8 cellular contexts compared by ENCODE assay signal in genomic region chr17:67993153-67993997, GRCh38. TPM values are rescaled to one million over a fixed set of nuclear protein-coding genes. Genes with fewer than 3 reads are reported as not detected.
DNase-seq lines count a peak whose midpoint lies in the region; ATAC-seq and TF ChIP-seq lines count a peak whose summit lies in the region.

No MANE protein-coding gene starts in this region.

- H3K4me3 ChIP-seq in BE2C (ENCODE audit: low read depth, low read length): peak overlapping the region; percentile 80

- H3K4me3 Mint-ChIP-seq in activated CD4-positive, alpha-beta memory T cell treated with anti-CD3 and anti-CD28 coated beads, Interleukin-2, amount 10 ng/mL, durations not matched to agents 7 days and 5 days: peak overlapping the region; percentile 82

- POLR2A ChIA-PET in activated CD4-positive, alpha-beta memory T cell treated with anti-CD3 and anti-CD28 coated beads, Interleukin-2, amount 10 ng/mL, durations not matched to agents 7 days and 5 days (lab: Charles Lee): interaction anchor here (0.7 to 2.8 kb wide), 7 partner anchors 13 to 193 kb away, joined by 3 to 19 read pairs (median 3); partner anchors contain the start of gene KPNA2

- peaks cover 37% of the 10 kb centered on the region for H3K4me1 Mint-ChIP-seq in activated CD4-positive, alpha-beta memory T cell treated with anti-CD3 and anti-CD28 coated beads, Interleukin-2, amount 10 ng/mL, durations not matched to agents 7 days and 5 days

- peaks cover 7% of the 10 kb centered on the region for H3K4me1 ChIP-seq in BE2C

- peak; percentile 78 for ATAC-seq in HG03342 (IDR thresholded peaks at IDR 0.05; ENCODE audit: unreplicated experiment)

- peaks cover 2% of the 10 kb centered on the region for H3K36me3 Mint-ChIP-seq in activated CD4-positive, alpha-beta memory T cell treated with anti-CD3 and anti-CD28 coated beads, Interleukin-2, amount 10 ng/mL, durations not matched to agents 7 days and 5 days (ENCODE audit: low read depth)

- no peaks in the 10 kb centered on the region for H3K27me3 ChIP-seq in BE2C

- H3K9me3 Mint-ChIP-seq in activated CD4-positive, alpha-beta memory T cell treated with anti-CD3 and anti-CD28 coated beads, Interleukin-2, amount 10 ng/mL, durations not matched to agents 7 days and 5 days: no peaks in the 10 kb centered on the region

- CTCF ChIA-PET in activated CD4-positive, alpha-beta memory T cell treated with anti-CD3 and anti-CD28 coated beads, Interleukin-2, amount 10 ng/mL, durations not matched to agents 7 days and 5 days (lab: Charles Lee): no interaction called here

- H3K27ac Mint-ChIP-seq in activated CD4-positive, alpha-beta memory T cell treated with anti-CD3 and anti-CD28 coated beads, Interleukin-2, amount 10 ng/mL, durations not matched to agents 7 days and 5 days: peak overlapping the region; percentile 82

- DNase-seq in BE2C (peak; percentile 87), NCI-H526 treated with DMSO at 0.1 percent for 48 hours (lab: John Stamatoyannopoulos, UW) (peak; percentile 66), medulla oblongata (ENCODE audit: extremely low spot score) (peak; percentile 88)
- peak; percentile 75 for DNase-seq in activated CD4-positive, alpha-beta memory T cell treated with anti-CD3 and anti-CD28 coated beads, Interleukin-2, amount 10 ng/mL, durations not matched to agents 7 days and 5 days
- peak; percentile 49 for DNase-seq in effector CD4-positive, alpha-beta T cell
- peak; percentile 45 to 62 (median 47) for DNase-seq in stimulated activated CD4-positive, alpha-beta T cell treated with anti-CD3 and anti-CD28 coated beads, TNF-alpha, amount 100 ng/mL, for 4 hours (ENCODE audit: low read depth in 3 of 3)

- no peak; the same call in 1 of the 2 replicates for TF ChIP-seq CTCF in BE2C (IDR thresholded peaks at IDR 0.05; ENCODE audit: low read depth, low read length)

- peaks cover 10% of the 10 kb centered on the region for H3K27me3 Mint-ChIP-seq in activated CD4-positive, alpha-beta memory T cell treated with anti-CD3 and anti-CD28 coated beads, Interleukin-2, amount 10 ng/mL, durations not matched to agents 7 days and 5 days

- H3K9me3 ChIP-seq in BE2C: no peaks in the 10 kb centered on the region

- TF ChIP-seq POLR2A in GM19099 (IDR thresholded peaks at IDR 0.05; ENCODE audit: extremely low read depth, insufficient read length, low read depth): peak; percentile 65

- no peaks in the 10 kb centered on the region for H3K36me3 ChIP-seq in BE2C

RNA-seq across cellular contexts. Expression of gene C17orf58, which starts 2.9 kb away (rescaled TPM):
- polyA plus RNA-seq in BE2C (2012; ENCODE audit: insufficient read depth, insufficient read length, low read depth): 10.9 TPM
- total RNA-seq in activated CD4-positive, alpha-beta memory T cell treated with anti-CD3 and anti-CD28 coated beads, Interleukin-2, amount 10 ng/mL, durations not matched to agents 7 days and 5 days: 10 to 100 TPM; 12.4 TPM

RNA-seq across cellular contexts. Expression of gene KPNA2, which starts 42.2 kb away (rescaled TPM):
- polyA plus RNA-seq in BE2C (2012; ENCODE audit: insufficient read depth, insufficient read length, low read depth): 95.7 TPM
- total RNA-seq in activated CD4-positive, alpha-beta memory T cell treated with anti-CD3 and anti-CD28 coated beads, Interleukin-2, amount 10 ng/mL, durations not matched to agents 7 days and 5 days: 100 to 1,000 TPM; 227 TPM

Comparison
In these comparisons a context has a peak if more than half of its experiments do, and no peak if none do; other contexts are left out.
1. Peak in every context shown above with its lines: DNase-seq, ATAC-seq and H3K4me3 ChIP-seq.